1 cellular context compared by ENCODE assay signal in the genomic region with DNA sequence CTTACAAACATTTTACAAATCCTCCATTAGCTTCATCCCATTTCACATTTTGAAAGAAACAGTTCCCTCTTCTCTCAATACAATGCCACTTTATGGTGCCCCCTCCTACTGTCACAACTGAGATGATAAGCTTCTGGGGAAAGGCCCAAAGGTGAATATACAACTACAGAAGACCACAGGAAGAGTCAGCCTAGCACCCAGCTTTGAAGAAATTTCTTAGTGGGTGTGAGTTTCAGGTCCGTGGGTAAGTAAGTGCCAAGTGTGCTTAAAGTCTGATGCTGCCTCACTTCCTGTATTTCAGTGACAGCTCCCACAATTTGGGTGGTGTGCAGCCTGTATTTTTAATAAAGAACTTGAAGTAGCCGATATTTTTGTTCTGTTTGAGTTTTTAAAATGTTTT.
TF ChIP-seq lines count a peak whose summit lies in the region.

No MANE protein-coding gene starts in this region.

TF ChIP-seq in GM12878, 131 proteins besides CTCF, POLR2A, EP300 and RAD21 (continued from another document):
- TF ChIP-seq, protein P1, sequence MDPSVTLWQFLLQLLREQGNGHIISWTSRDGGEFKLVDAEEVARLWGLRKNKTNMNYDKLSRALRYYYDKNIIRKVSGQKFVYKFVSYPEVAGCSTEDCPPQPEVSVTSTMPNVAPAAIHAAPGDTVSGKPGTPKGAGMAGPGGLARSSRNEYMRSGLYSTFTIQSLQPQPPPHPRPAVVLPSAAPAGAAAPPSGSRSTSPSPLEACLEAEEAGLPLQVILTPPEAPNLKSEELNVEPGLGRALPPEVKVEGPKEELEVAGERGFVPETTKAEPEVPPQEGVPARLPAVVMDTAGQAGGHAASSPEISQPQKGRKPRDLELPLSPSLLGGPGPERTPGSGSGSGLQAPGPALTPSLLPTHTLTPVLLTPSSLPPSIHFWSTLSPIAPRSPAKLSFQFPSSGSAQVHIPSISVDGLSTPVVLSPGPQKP (IDR thresholded peaks at IDR 0.05; ENCODE audit: low read depth, low read length) = peak; percentile 43; the same call in 1 of the 2 replicates
- TF ChIP-seq SPI1 (IDR thresholded peaks at IDR 0.05; ENCODE audit: borderline replicate concordance, insufficient read depth, low read depth, low read length) (peak; percentile 85), SMAD5 (IDR thresholded peaks at IDR 0.05; ENCODE audit: low read depth) (no peak), SMC3 (IDR thresholded peaks at IDR 0.05; ENCODE audit: borderline replicate concordance, low read length) (peak; percentile 20; the same call in 1 of the 2 replicates), BMI1 (IDR thresholded peaks at IDR 0.05; ENCODE audit: borderline replicate concordance) (peak; percentile 56; the same call in 1 of the 2 replicates), BHLHE40 (IDR thresholded peaks at IDR 0.05; ENCODE audit: borderline replicate concordance in 1 of 2, low read depth in 2 of 2, low read length in 1 of 2) (peak; percentile 94 to 96), RUNX3 (IDR thresholded peaks at IDR 0.05; ENCODE audit: low read length) (peak; percentile 46), RBBP5 (conservative IDR thresholded peaks at IDR 0.05) (no peak), SMAD1 (IDR thresholded peaks at IDR 0.05; ENCODE audit: low read depth, partially characterized antibody) (no peak), SUPT20H (IDR thresholded peaks at IDR 0.05; ENCODE audit: borderline replicate concordance, control insufficient read depth, low read depth, low read length) (no peak), NR2C2 (IDR thresholded peaks at IDR 0.05; ENCODE audit: borderline replicate concordance, control insufficient read depth, insufficient read length, low read depth) (no peak), PAX8 (IDR thresholded peaks at IDR 0.05) (no peak), GABPA (IDR thresholded peaks at IDR 0.05; ENCODE audit: low read depth) (no peak), PML (IDR thresholded peaks at IDR 0.05; ENCODE audit: low read length) (no peak), NBN (IDR thresholded peaks at IDR 0.05) (0 out of 2 replicates have a peak, but pooled peaks have one; percentile 0), MTA3 (IDR thresholded peaks at IDR 0.05; ENCODE audit: borderline replicate concordance, low read length) (no peak), IRF4 (IDR thresholded peaks at IDR 0.05; ENCODE audit: low read depth, low read length) (peak; percentile 19; the same call in 1 of the 2 replicates), NFIC (IDR thresholded peaks at IDR 0.05; ENCODE audit: low read depth, low read length) (peak; percentile 67), POU2F2 (IDR thresholded peaks at IDR 0.05; ENCODE audit: borderline replicate concordance, low read depth, low read length) (peak; percentile 52; the same call in 1 of the 3 replicates)
- TF ChIP-seq, protein P2, sequence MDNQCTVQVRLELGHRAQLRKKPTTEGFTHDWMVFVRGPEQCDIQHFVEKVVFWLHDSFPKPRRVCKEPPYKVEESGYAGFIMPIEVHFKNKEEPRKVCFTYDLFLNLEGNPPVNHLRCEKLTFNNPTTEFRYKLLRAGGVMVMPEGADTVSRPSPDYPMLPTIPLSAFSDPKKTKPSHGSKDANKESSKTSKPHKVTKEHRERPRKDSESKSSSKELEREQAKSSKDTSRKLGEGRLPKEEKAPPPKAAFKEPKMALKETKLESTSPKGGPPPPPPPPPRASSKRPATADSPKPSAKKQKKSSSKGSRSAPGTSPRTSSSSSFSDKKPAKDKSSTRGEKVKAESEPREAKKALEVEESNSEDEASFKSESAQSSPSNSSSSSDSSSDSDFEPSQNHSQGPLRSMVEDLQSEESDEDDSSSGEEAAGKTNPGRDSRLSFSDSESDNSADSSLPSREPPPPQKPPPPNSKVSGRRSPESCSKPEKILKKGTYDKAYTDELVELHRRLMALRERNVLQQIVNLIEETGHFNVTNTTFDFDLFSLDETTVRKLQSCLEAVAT (IDR thresholded peaks at IDR 0.05) = peak; percentile 48; the same call in 1 of the 2 replicates
- TF ChIP-seq, protein P3, sequence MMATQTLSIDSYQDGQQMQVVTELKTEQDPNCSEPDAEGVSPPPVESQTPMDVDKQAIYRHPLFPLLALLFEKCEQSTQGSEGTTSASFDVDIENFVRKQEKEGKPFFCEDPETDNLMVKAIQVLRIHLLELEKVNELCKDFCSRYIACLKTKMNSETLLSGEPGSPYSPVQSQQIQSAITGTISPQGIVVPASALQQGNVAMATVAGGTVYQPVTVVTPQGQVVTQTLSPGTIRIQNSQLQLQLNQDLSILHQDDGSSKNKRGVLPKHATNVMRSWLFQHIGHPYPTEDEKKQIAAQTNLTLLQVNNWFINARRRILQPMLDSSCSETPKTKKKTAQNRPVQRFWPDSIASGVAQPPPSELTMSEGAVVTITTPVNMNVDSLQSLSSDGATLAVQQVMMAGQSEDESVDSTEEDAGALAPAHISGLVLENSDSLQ (IDR thresholded peaks at IDR 0.05) = peak; percentile 49; the same call in 1 of the 2 replicates
- TF ChIP-seq, protein P4, sequence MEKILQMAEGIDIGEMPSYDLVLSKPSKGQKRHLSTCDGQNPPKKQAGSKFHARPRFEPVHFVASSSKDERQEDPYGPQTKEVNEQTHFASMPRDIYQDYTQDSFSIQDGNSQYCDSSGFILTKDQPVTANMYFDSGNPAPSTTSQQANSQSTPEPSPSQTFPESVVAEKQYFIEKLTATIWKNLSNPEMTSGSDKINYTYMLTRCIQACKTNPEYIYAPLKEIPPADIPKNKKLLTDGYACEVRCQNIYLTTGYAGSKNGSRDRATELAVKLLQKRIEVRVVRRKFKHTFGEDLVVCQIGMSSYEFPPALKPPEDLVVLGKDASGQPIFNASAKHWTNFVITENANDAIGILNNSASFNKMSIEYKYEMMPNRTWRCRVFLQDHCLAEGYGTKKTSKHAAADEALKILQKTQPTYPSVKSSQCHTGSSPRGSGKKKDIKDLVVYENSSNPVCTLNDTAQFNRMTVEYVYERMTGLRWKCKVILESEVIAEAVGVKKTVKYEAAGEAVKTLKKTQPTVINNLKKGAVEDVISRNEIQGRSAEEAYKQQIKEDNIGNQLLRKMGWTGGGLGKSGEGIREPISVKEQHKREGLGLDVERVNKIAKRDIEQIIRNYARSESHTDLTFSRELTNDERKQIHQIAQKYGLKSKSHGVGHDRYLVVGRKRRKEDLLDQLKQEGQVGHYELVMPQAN (conservative IDR thresholded peaks at IDR 0.05) = 0 out of 2 replicates have a peak, but pooled peaks have one; percentile 14
- TF ChIP-seq, protein P5, sequence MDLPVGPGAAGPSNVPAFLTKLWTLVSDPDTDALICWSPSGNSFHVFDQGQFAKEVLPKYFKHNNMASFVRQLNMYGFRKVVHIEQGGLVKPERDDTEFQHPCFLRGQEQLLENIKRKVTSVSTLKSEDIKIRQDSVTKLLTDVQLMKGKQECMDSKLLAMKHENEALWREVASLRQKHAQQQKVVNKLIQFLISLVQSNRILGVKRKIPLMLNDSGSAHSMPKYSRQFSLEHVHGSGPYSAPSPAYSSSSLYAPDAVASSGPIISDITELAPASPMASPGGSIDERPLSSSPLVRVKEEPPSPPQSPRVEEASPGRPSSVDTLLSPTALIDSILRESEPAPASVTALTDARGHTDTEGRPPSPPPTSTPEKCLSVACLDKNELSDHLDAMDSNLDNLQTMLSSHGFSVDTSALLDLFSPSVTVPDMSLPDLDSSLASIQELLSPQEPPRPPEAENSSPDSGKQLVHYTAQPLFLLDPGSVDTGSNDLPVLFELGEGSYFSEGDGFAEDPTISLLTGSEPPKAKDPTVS (IDR thresholded peaks at IDR 0.05; ENCODE audit: low read depth, low read length) = no peak
- TF ChIP-seq, protein P6, sequence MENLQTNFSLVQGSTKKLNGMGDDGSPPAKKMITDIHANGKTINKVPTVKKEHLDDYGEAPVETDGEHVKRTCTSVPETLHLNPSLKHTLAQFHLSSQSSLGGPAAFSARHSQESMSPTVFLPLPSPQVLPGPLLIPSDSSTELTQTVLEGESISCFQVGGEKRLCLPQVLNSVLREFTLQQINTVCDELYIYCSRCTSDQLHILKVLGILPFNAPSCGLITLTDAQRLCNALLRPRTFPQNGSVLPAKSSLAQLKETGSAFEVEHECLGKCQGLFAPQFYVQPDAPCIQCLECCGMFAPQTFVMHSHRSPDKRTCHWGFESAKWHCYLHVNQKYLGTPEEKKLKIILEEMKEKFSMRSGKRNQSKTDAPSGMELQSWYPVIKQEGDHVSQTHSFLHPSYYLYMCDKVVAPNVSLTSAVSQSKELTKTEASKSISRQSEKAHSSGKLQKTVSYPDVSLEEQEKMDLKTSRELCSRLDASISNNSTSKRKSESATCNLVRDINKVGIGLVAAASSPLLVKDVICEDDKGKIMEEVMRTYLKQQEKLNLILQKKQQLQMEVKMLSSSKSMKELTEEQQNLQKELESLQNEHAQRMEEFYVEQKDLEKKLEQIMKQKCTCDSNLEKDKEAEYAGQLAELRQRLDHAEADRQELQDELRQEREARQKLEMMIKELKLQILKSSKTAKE (IDR thresholded peaks at IDR 0.05; ENCODE audit: low read depth, poor library complexity, severe bottlenecking) = peak; percentile 79
